In genomic region chr3:171458056-171458856, GRCh38 we compare ENCODE assay signal across 8 cellular contexts. TPM values are rescaled to one million over a fixed set of nuclear protein-coding genes. Genes with fewer than 3 reads are reported as not detected.
DNase-seq lines count a peak whose midpoint lies in the region; ATAC-seq and TF ChIP-seq lines count a peak whose summit lies in the region.

No MANE protein-coding gene starts in this region.

- no peaks in the 10 kb centered on the region for H3K9me3 Mint-ChIP-seq in CD4-positive, alpha-beta memory T cell
- no peaks in the 10 kb centered on the region for H3K9me3 Mint-ChIP-seq in stimulated activated naive CD8-positive, alpha-beta T cell treated with anti-CD3 and anti-CD28 coated beads, Interleukin-15, Interleukin-2, amounts not matched to agents 100 ng/mL and 50 ng/mL, for 24 hours

- H3K27me3 Mint-ChIP-seq in CD4-positive, alpha-beta memory T cell, result no peaks in the 10 kb centered on the region
- H3K27me3 Mint-ChIP-seq in stimulated activated naive CD8-positive, alpha-beta T cell treated with anti-CD3 and anti-CD28 coated beads, Interleukin-15, Interleukin-2, amounts not matched to agents 100 ng/mL and 50 ng/mL, for 24 hours, result no peaks in the 10 kb centered on the region

- no peak for ATAC-seq in lower lobe of right lung

- peak overlapping the region; percentile 92 to 93 for H3K4me3 ChIP-seq in CD4-positive, alpha-beta memory T cell (ENCODE audit: low read length in 2 of 2)
- H3K4me3 ChIP-seq in brain microvascular endothelial cell (ENCODE audit: low read depth, low read length) (peak overlapping the region; percentile 79), lower lobe of right lung (peak overlapping the region; percentile 84)

- in situ Hi-C loops in brain microvascular endothelial cell (cut with HindIII; ENCODE audit: low pct_ligation_motif_present, low sequenced_read_pairs), result no loop called here

- peak; percentile 67 to 80 (median 69) for DNase-seq in CD4-positive, alpha-beta memory T cell
- peak; percentile 22 for DNase-seq in T follicular helper cell (ENCODE audit: low read depth)
- no peak for DNase-seq in brain microvascular endothelial cell
- no peak for DNase-seq in lower lobe of right lung
- no peak for DNase-seq in HEK293T (ENCODE audit: extremely low spot score)
- no peak for DNase-seq in OCI-M2 (lab: John Stamatoyannopoulos, UW; ENCODE audit: unreplicated experiment)
- no peak for DNase-seq in LoVo (ENCODE audit: low spot score)

- H3K4me1 Mint-ChIP-seq in CD4-positive, alpha-beta memory T cell, result peaks cover 24 to 34% (median 30%) of the 10 kb centered on the region in 4 donors
- peaks cover 52% of the 10 kb centered on the region for H3K4me1 Mint-ChIP-seq in stimulated activated naive CD8-positive, alpha-beta T cell treated with anti-CD3 and anti-CD28 coated beads, Interleukin-15, Interleukin-2, amounts not matched to agents 100 ng/mL and 50 ng/mL, for 24 hours (ENCODE audit: low read depth)

- H3K36me3 ChIP-seq in CD4-positive, alpha-beta memory T cell (ENCODE audit: insufficient read depth, low read length), result no peaks in the 10 kb centered on the region
- H3K36me3 ChIP-seq in brain microvascular endothelial cell (replicated peaks) (no peaks in the 10 kb centered on the region), lower lobe of right lung (no peaks in the 10 kb centered on the region)

- peaks cover 0 to 27% of the 10 kb centered on the region in 2 donors for H3K36me3 Mint-ChIP-seq in CD4-positive, alpha-beta memory T cell
- H3K36me3 Mint-ChIP-seq in stimulated activated naive CD8-positive, alpha-beta T cell treated with anti-CD3 and anti-CD28 coated beads, Interleukin-15, Interleukin-2, amounts not matched to agents 100 ng/mL and 50 ng/mL, for 24 hours (ENCODE audit: low read depth), result no peaks in the 10 kb centered on the region

- peak overlapping the region; percentile 88 to 98 (median 96) for H3K27ac Mint-ChIP-seq in CD4-positive, alpha-beta memory T cell
- peak overlapping the region; percentile 78 for H3K27ac Mint-ChIP-seq in stimulated activated naive CD8-positive, alpha-beta T cell treated with anti-CD3 and anti-CD28 coated beads, Interleukin-15, Interleukin-2, amounts not matched to agents 100 ng/mL and 50 ng/mL, for 24 hours

- H3K27me3 ChIP-seq in CD4-positive, alpha-beta memory T cell (ENCODE audit: insufficient read depth, low read length), result no peaks in the 10 kb centered on the region
- H3K27me3 ChIP-seq in brain microvascular endothelial cell (replicated peaks) (no peaks in the 10 kb centered on the region), lower lobe of right lung (ENCODE audit: low read depth) (peaks cover 6% of the 10 kb centered on the region)

- H3K27ac ChIP-seq in CD4-positive, alpha-beta memory T cell (ENCODE audit: low read depth, low read length), result peak overlapping the region; percentile 75
- no peak overlapping the region for H3K27ac ChIP-seq in brain microvascular endothelial cell
- H3K27ac ChIP-seq in lower lobe of right lung, result no peak overlapping the region

- POLR2A ChIA-PET in CD4-positive, alpha-beta memory T cell (lab: Charles Lee; ENCODE audit: partially characterized antibody), result interaction anchor here (0.9 to 6.0 kb wide), 7 partner anchors 12 to 271 kb away, joined by 3 to 54 read pairs (median 10); no protein-coding TSS in a partner anchor
- POLR2A ChIA-PET in HEK293T (lab: Yijun Ruan, JAX), result interaction anchor here (0.7 kb wide), 1 partner anchor 88 kb away, joined by 3 read pairs; no protein-coding TSS in a partner anchor

- no peaks in the 10 kb centered on the region for H3K9me3 ChIP-seq in CD4-positive, alpha-beta memory T cell (ENCODE audit: control insufficient read depth in 1 of 2, low read length in 2 of 2)
- H3K9me3 ChIP-seq in lower lobe of right lung, result no peaks in the 10 kb centered on the region

- H3K4me3 Mint-ChIP-seq in CD4-positive, alpha-beta memory T cell, result peak overlapping the region; percentile 91 to 99 (median 96)
- H3K4me3 Mint-ChIP-seq in stimulated activated naive CD8-positive, alpha-beta T cell treated with anti-CD3 and anti-CD28 coated beads, Interleukin-15, Interleukin-2, amounts not matched to agents 100 ng/mL and 50 ng/mL, for 24 hours, result peak overlapping the region; percentile 92

- peaks cover 61% of the 10 kb centered on the region for H3K4me1 ChIP-seq in CD4-positive, alpha-beta memory T cell (ENCODE audit: insufficient read depth, low read length)
- peaks cover 24% of the 10 kb centered on the region for H3K4me1 ChIP-seq in lower lobe of right lung

- TF ChIP-seq CTCF in brain microvascular endothelial cell (IDR thresholded peaks at IDR 0.05; ENCODE audit: low read depth, low read length, missing control alignments) (no peak), lower lobe of right lung (IDR thresholded peaks at IDR 0.05) (no peak)

- CTCF ChIA-PET in CD4-positive, alpha-beta memory T cell (lab: Charles Lee; ENCODE audit: partially characterized antibody), result interaction anchor here (1.0 to 1.3 kb wide), 2 partner anchors 37 to 271 kb away, joined by 3 read pairs; no protein-coding TSS in a partner anchor
- CTCF ChIA-PET in HEK293T (lab: Yijun Ruan, JAX), result no interaction called here

- intact Hi-C loops in CD4-positive, alpha-beta memory T cell (cut with micrococcal nuclease), result loop anchor here (5.0 kb wide), 1 partner anchor 211 kb away; no protein-coding TSS in a partner anchor
- intact Hi-C loops in lower lobe of right lung (cut with DNase I), result no loop called here

TF ChIP-seq in HEK293T, 16 proteins besides CTCF, POLR2A, EP300 and RAD21:
- TF ChIP-seq, protein P1, sequence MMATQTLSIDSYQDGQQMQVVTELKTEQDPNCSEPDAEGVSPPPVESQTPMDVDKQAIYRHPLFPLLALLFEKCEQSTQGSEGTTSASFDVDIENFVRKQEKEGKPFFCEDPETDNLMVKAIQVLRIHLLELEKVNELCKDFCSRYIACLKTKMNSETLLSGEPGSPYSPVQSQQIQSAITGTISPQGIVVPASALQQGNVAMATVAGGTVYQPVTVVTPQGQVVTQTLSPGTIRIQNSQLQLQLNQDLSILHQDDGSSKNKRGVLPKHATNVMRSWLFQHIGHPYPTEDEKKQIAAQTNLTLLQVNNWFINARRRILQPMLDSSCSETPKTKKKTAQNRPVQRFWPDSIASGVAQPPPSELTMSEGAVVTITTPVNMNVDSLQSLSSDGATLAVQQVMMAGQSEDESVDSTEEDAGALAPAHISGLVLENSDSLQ (IDR thresholded peaks at IDR 0.05), result no peak
- no peak for TF ChIP-seq ZNF384 (IDR thresholded peaks at IDR 0.05)
- TF ChIP-seq CTBP1 (IDR thresholded peaks at IDR 0.05; ENCODE audit: borderline replicate concordance), result no peak
- TF ChIP-seq FOXM1 (IDR thresholded peaks at IDR 0.05; ENCODE audit: borderline replicate concordance), result no peak
- TF ChIP-seq L3MBTL2 (conservative IDR thresholded peaks at IDR 0.05), result no peak
TF ChIP-seq in HEK293T: peak in this region for 0.

RNA-seq across cellular contexts. Expression of gene TNIK, which starts 1.9 kb away (rescaled TPM):
- 10 to 100 TPM; 86.3 to 93.5 TPM for total RNA-seq in CD4-positive, alpha-beta memory T cell
- polyA plus RNA-seq in CD4-positive, alpha-beta memory T cell, result 10 to 100 TPM; 14.6 to 29.8 TPM
- 29.3 TPM for total RNA-seq in lower lobe of right lung

Comparison
In these comparisons a context has a peak if more than half of its experiments do, and no peak if none do; other contexts are left out.
1. DNase-seq: peak in CD4-positive, alpha-beta memory T cell (5 of 5) and T follicular helper cell (single experiment); none in brain microvascular endothelial cell (single experiment), lower lobe of right lung (single experiment), HEK293T (single experiment), OCI-M2 (single experiment) and LoVo (single experiment).
2. Peak in every context shown above with its lines, with median percentiles within 50 percentile points of each other: H3K4me3 ChIP-seq.